ENCODE assay signal across 21 cellular contexts in the genomic region with DNA sequence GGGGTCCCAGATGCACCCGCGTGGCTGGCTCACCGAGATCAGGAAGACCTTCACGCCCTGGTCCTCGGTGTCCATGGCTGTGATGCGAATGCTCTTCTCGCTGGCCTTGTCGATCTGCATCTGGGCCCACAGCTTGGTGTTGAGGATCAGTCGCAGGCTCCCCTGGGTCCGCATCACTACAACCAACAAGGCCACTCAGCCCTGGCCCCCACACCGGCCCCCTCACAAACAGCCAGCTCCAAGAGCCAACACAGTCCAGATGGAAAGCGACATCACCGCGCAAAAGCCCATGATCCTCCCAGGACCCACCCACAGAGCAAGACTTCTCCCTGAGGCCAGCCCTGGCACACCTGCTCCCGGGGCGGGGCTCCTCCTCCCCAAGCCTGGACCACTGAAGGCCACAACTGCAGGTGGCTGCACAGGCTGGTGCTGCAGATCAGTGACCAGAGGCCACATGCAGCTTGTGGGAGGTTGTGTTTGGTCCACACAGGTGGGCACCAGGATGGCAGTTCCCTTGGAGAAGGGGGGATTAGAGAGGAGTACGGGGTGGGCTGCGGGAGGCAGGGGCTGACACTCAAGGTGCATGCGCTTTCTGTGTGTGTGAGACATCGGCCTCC. TPM values are rescaled to one million over a fixed set of nuclear protein-coding genes. Genes with fewer than 3 reads are reported as not detected.
DNase-seq lines count a peak whose midpoint lies in the region; ATAC-seq and TF ChIP-seq lines count a peak whose summit lies in the region.
"Had no signal": no experiment of that assay in that cellular context is flagged by ENCODE, and none has a peak within 500 bp of the region (broad histone marks: within the 10 kb centered on the region; RNA-seq: fewer than 3 reads in every experiment).

No MANE protein-coding gene starts in this region.

- H2BK15ac ChIP-seq in neuronal stem cell (ENCODE audit: low read length), result no peak overlapping the region

- H3K36me3 ChIP-seq in neuronal stem cell (replicated peaks in 1 of 2; ENCODE audit: control insufficient read depth in 2 of 2, insufficient read depth in 2 of 2, low read length in 2 of 2), result peaks cover 59 to 87% of the 10 kb centered on the region in 2 donors

- peak overlapping the region; percentile 30 for H3K27ac Mint-ChIP-seq in activated naive CD4-positive, alpha-beta T cell treated with anti-CD3 and anti-CD28 coated beads, Interleukin-2, amount 50 U/mL, for 24 hours
- no peak overlapping the region for H3K27ac Mint-ChIP-seq in activated naive CD4-positive, alpha-beta T cell treated with anti-CD3 and anti-CD28 coated beads for 36 hours
- H3K27ac Mint-ChIP-seq in T-helper 17 cell (peak overlapping the region; percentile 24), mesothelial cell of epicardium (no peak overlapping the region)
- H3K27ac Mint-ChIP-seq in stimulated activated naive B cell treated with anti-CD40 and anti-IgM and Interleukin-4, amounts not matched to agents 10 μg/mL and 1 μg/mL and 100 μg/mL, for 72 hours, result peak overlapping the region; percentile 9
- H3K27ac Mint-ChIP-seq: CD8-positive, alpha-beta T cell had no signal

- H3K9me3 ChIP-seq in T-helper 17 cell (ENCODE audit: control insufficient read depth, low read length, poor library complexity, severe bottlenecking) (no peaks in the 10 kb centered on the region), neuronal stem cell (replicated peaks in 1 of 2; ENCODE audit: control insufficient read depth in 2 of 2, insufficient read depth in 1 of 2, low read depth in 1 of 2, low read length in 2 of 2) (no peaks in the 10 kb centered on the region)
- H3K9me3 ChIP-seq: BLaER1 had no signal

- H3K27me3 Mint-ChIP-seq in activated naive CD4-positive, alpha-beta T cell treated with anti-CD3 and anti-CD28 coated beads, Interleukin-2, amount 50 U/mL, for 24 hours, result no peaks in the 10 kb centered on the region
- no peaks in the 10 kb centered on the region for H3K27me3 Mint-ChIP-seq in activated naive CD4-positive, alpha-beta T cell treated with anti-CD3 and anti-CD28 coated beads for 36 hours (ENCODE audit: low read depth)
- H3K27me3 Mint-ChIP-seq in T-helper 17 cell (no peaks in the 10 kb centered on the region), mesothelial cell of epicardium (ENCODE audit: low read depth) (no peaks in the 10 kb centered on the region)
- H3K27me3 Mint-ChIP-seq in stimulated activated naive B cell treated with anti-CD40 and anti-IgM and Interleukin-4, amounts not matched to agents 10 μg/mL and 1 μg/mL and 100 μg/mL, for 72 hours, result no peaks in the 10 kb centered on the region

- H2AK5ac ChIP-seq in neuronal stem cell (ENCODE audit: low read depth, low read length), result no peak overlapping the region

- H2AFZ ChIP-seq in neuronal stem cell (ENCODE audit: low read length), result no peak overlapping the region

- no CpG with 5 or more reads among the region's 20 CpGs for WGBS in neuronal stem cell (ENCODE audit: extremely low coverage in 2 of 2, insufficient read length in 2 of 2, insufficient replicate concordance in 1 of 2), 2 donors

- no peak overlapping the region for H4K91ac ChIP-seq in neuronal stem cell (ENCODE audit: low read depth, low read length, poor library complexity)

- CTCF ChIA-PET in activated naive CD4-positive, alpha-beta T cell treated with anti-CD3 and anti-CD28 coated beads for 36 hours (lab: Charles Lee), result no interaction called here

- H3K23ac ChIP-seq in neuronal stem cell (ENCODE audit: low read depth, low read length, poor library complexity), result no peak overlapping the region

- H3K4ac ChIP-seq in neuronal stem cell (ENCODE audit: low read length), result no peak overlapping the region

- H3K4me1 Mint-ChIP-seq in activated naive CD4-positive, alpha-beta T cell treated with anti-CD3 and anti-CD28 coated beads, Interleukin-2, amount 50 U/mL, for 24 hours, result no peaks in the 10 kb centered on the region
- no peaks in the 10 kb centered on the region for H3K4me1 Mint-ChIP-seq in activated naive CD4-positive, alpha-beta T cell treated with anti-CD3 and anti-CD28 coated beads for 36 hours (ENCODE audit: low read depth)
- no peaks in the 10 kb centered on the region for H3K4me1 Mint-ChIP-seq in T-helper 17 cell
- no peaks in the 10 kb centered on the region for H3K4me1 Mint-ChIP-seq in stimulated activated naive B cell treated with anti-CD40 and anti-IgM and Interleukin-4, amounts not matched to agents 10 μg/mL and 1 μg/mL and 100 μg/mL, for 72 hours
- H3K4me1 Mint-ChIP-seq in mesothelial cell of epicardium, result peaks cover 17% of the 10 kb centered on the region
- H3K4me1 Mint-ChIP-seq: CD14-positive monocyte had no signal

- TF ChIP-seq CTCF in omental fat pad (IDR thresholded peaks at IDR 0.05) (no peak), mesothelial cell of epicardium (IDR thresholded peaks at IDR 0.05; ENCODE audit: unreplicated experiment) (no peak)

- no peak overlapping the region for H3K4me3 ChIP-seq in neuronal stem cell (ENCODE audit: low read length in 2 of 2)
- H3K4me3 ChIP-seq: BLaER1 had no signal

- DNase-seq in activated naive CD4-positive, alpha-beta T cell treated with anti-CD3 and anti-CD28 coated beads for 36 hours, result no peak
- DNase-seq in T-helper 17 cell (no peak), neuronal stem cell (ENCODE audit: low spot score) (no peak), omental fat pad (ENCODE audit: low spot score) (no peak), mesothelial cell of epicardium (ENCODE audit: low spot score in 2 of 2, unreplicated experiment in 2 of 2) (no peak)
- no peak for DNase-seq in stimulated activated naive B cell treated with anti-CD40 and anti-IgM and Interleukin-4, amounts not matched to agents 10 μg/mL and 1 μg/mL and 100 μg/mL, for 72 hours
- DNase-seq: 8988T; Calu3; CD8-positive, alpha-beta T cell; DMS79 treated with DMSO at 0.1 percent for 48 hours; GF-D8; GOT3; H7 had no signal

- intact Hi-C loops in activated naive CD4-positive, alpha-beta T cell treated with anti-CD3 and anti-CD28 coated beads for 36 hours (cut with micrococcal nuclease), result no loop called here

- no peak overlapping the region for H2BK120ac ChIP-seq in neuronal stem cell (ENCODE audit: low read depth, low read length)

- ATAC-seq in T-helper 17 cell, result no peak
- ATAC-seq in stimulated activated naive B cell treated with anti-CD40 and anti-IgM and Interleukin-4, amounts not matched to agents 10 μg/mL and 1 μg/mL and 100 μg/mL, for 72 hours (replicated peaks), result no peak
- no peak for ATAC-seq in omental fat pad (ENCODE audit: low FRiP score)
- ATAC-seq in HG03378 (IDR thresholded peaks at IDR 0.05; ENCODE audit: unreplicated experiment), result no peak
- ATAC-seq: CD8-positive, alpha-beta T cell; HCT116 had no signal

- peaks cover 5% of the 10 kb centered on the region for H3K79me1 ChIP-seq in neuronal stem cell (ENCODE audit: low read depth, low read length)

- H3K27ac ChIP-seq in neuronal stem cell (replicated peaks; ENCODE audit: low read length), result no peak overlapping the region
- H3K27ac ChIP-seq: BLaER1 had no signal

- H3K9ac ChIP-seq in neuronal stem cell (ENCODE audit: low read depth, low read length, poor library complexity), result peak overlapping the region; percentile 21
- H3K9ac ChIP-seq: BLaER1 had no signal

- no peak overlapping the region for H3K14ac ChIP-seq in neuronal stem cell (ENCODE audit: low read length)

- no peak overlapping the region for H4K8ac ChIP-seq in neuronal stem cell (ENCODE audit: low read depth, low read length)

- H2BK5ac ChIP-seq in neuronal stem cell (ENCODE audit: low read length), result peak overlapping the region; percentile 53

- H2BK12ac ChIP-seq in neuronal stem cell (ENCODE audit: low read length), result peak overlapping the region; percentile 58

- H3K18ac ChIP-seq in neuronal stem cell (ENCODE audit: low read length), result no peak overlapping the region

- H3K4me2 ChIP-seq in neuronal stem cell (ENCODE audit: insufficient read depth, low read length, poor library complexity, severe bottlenecking), result no peak overlapping the region
- H3K4me2 ChIP-seq: BLaER1 had no signal

- H3K27me3 ChIP-seq in neuronal stem cell (ENCODE audit: control insufficient read depth in 3 of 3, insufficient read depth in 3 of 3, low read depth in 1 of 3, low read length in 3 of 3), result no peaks in the 10 kb centered on the region
- H3K27me3 ChIP-seq: BLaER1 had no signal

- no peaks in the 10 kb centered on the region for H3K36me3 Mint-ChIP-seq in activated naive CD4-positive, alpha-beta T cell treated with anti-CD3 and anti-CD28 coated beads, Interleukin-2, amount 50 U/mL, for 24 hours
- H3K36me3 Mint-ChIP-seq in activated naive CD4-positive, alpha-beta T cell treated with anti-CD3 and anti-CD28 coated beads for 36 hours (ENCODE audit: low read depth), result peaks cover 19% of the 10 kb centered on the region
- H3K36me3 Mint-ChIP-seq in T-helper 17 cell (ENCODE audit: low read depth) (peaks cover 3% of the 10 kb centered on the region), mesothelial cell of epicardium (peaks cover 10% of the 10 kb centered on the region)
- peaks cover 38 to 48% of the 10 kb centered on the region in 2 donors for H3K36me3 Mint-ChIP-seq in stimulated activated naive B cell treated with anti-CD40 and anti-IgM and Interleukin-4, amounts not matched to agents 10 μg/mL and 1 μg/mL and 100 μg/mL, for 72 hours

- no peaks in the 10 kb centered on the region for H3K4me1 ChIP-seq in neuronal stem cell (ENCODE audit: control insufficient read depth in 2 of 2, insufficient read depth in 1 of 2, low read depth in 1 of 2, low read length in 2 of 2)

- no peak overlapping the region for H3K4me3 Mint-ChIP-seq in activated naive CD4-positive, alpha-beta T cell treated with anti-CD3 and anti-CD28 coated beads, Interleukin-2, amount 50 U/mL, for 24 hours
- no peak overlapping the region for H3K4me3 Mint-ChIP-seq in activated naive CD4-positive, alpha-beta T cell treated with anti-CD3 and anti-CD28 coated beads for 36 hours
- H3K4me3 Mint-ChIP-seq in T-helper 17 cell, result no peak overlapping the region
- no peak overlapping the region for H3K4me3 Mint-ChIP-seq in stimulated activated naive B cell treated with anti-CD40 and anti-IgM and Interleukin-4, amounts not matched to agents 10 μg/mL and 1 μg/mL and 100 μg/mL, for 72 hours
- H3K4me3 Mint-ChIP-seq in mesothelial cell of epicardium, result no peak overlapping the region
- H3K4me3 Mint-ChIP-seq: CD14-positive monocyte; CD8-positive, alpha-beta T cell had no signal

- no peaks in the 10 kb centered on the region for H3K9me3 Mint-ChIP-seq in activated naive CD4-positive, alpha-beta T cell treated with anti-CD3 and anti-CD28 coated beads, Interleukin-2, amount 50 U/mL, for 24 hours
- H3K9me3 Mint-ChIP-seq in activated naive CD4-positive, alpha-beta T cell treated with anti-CD3 and anti-CD28 coated beads for 36 hours, result no peaks in the 10 kb centered on the region
- H3K9me3 Mint-ChIP-seq in stimulated activated naive B cell treated with anti-CD40 and anti-IgM and Interleukin-4, amounts not matched to agents 10 μg/mL and 1 μg/mL and 100 μg/mL, for 72 hours, result no peaks in the 10 kb centered on the region
- no peaks in the 10 kb centered on the region for H3K9me3 Mint-ChIP-seq in mesothelial cell of epicardium
- H3K9me3 Mint-ChIP-seq: CD14-positive monocyte; CD8-positive, alpha-beta T cell had no signal

RNA-seq across cellular contexts. Expression of gene CAPS, which starts 4.5 kb away (rescaled TPM):
- 1 to 10 TPM; 2.1 to 2.8 TPM for total RNA-seq in activated naive CD4-positive, alpha-beta T cell treated with anti-CD3 and anti-CD28 coated beads for 36 hours
- total RNA-seq in T-helper 17 cell, result 10 to 100 TPM; 41.0 to 47.1 TPM
- 3.0 TPM for polyA plus RNA-seq in neuronal stem cell (2013, experiment 1 of 2)
- polyA plus RNA-seq in neuronal stem cell (2013, experiment 2 of 2), result 3.0 TPM
- total RNA-seq in omental fat pad, result 1 to 10 TPM; 2.3 to 9.0 (median 4.6) TPM
- total RNA-seq in mesothelial cell of epicardium, result 16.2 to 17.2 TPM (median 16.7 TPM) in 3 replicates

RNA-seq across cellular contexts. Expression of gene VMAC, which starts 13.9 kb away (rescaled TPM):
- 1 to 10 TPM; 1.5 to 2.0 TPM for total RNA-seq in activated naive CD4-positive, alpha-beta T cell treated with anti-CD3 and anti-CD28 coated beads for 36 hours
- total RNA-seq in T-helper 17 cell (10 to 100 TPM; 24.6 TPM), omental fat pad (10 to 100 TPM in 1 of 4 donors, 1 to 10 TPM in 3; 2.0 to 10.4 (median 4.6) TPM), mesothelial cell of epicardium (11.0 to 12.3 TPM (median 11.0 TPM) in 3 replicates)
- polyA plus RNA-seq in neuronal stem cell (2013, experiment 1 of 2), result 2.7 TPM
- 2.4 TPM for polyA plus RNA-seq in neuronal stem cell (2013, experiment 2 of 2)

RNA-seq across cellular contexts. Expression of gene NDUFA11, which starts 15.0 kb away (rescaled TPM):
- 100 to 1,000 TPM; 226 to 228 TPM for total RNA-seq in activated naive CD4-positive, alpha-beta T cell treated with anti-CD3 and anti-CD28 coated beads for 36 hours
- total RNA-seq in T-helper 17 cell (100 to 1,000 TPM; 102 to 108 TPM), omental fat pad (100 to 1,000 TPM; 134 to 234 (median 190) TPM), mesothelial cell of epicardium (229 to 235 TPM (median 233 TPM) in 3 replicates)
- polyA plus RNA-seq in neuronal stem cell (2013, experiment 1 of 2), result 244 TPM
- 235 TPM for polyA plus RNA-seq in neuronal stem cell (2013, experiment 2 of 2)

RNA-seq across cellular contexts. Expression of gene FUT5, which starts 48.2 kb away (rescaled TPM):
- total RNA-seq in activated naive CD4-positive, alpha-beta T cell treated with anti-CD3 and anti-CD28 coated beads for 36 hours, result under 1 TPM; 0.19 to 0.30 TPM
- total RNA-seq in T-helper 17 cell (1 to 10 TPM; 2.2 to 3.7 TPM), omental fat pad (not detected), mesothelial cell of epicardium (0.47 to 0.79 TPM (median 0.73 TPM) in 3 replicates)
- polyA plus RNA-seq in neuronal stem cell (2013, experiment 1 of 2), result 0.38 TPM
- 0.39 TPM for polyA plus RNA-seq in neuronal stem cell (2013, experiment 2 of 2)
- total RNA-seq: A673, Calu3, H7, HT-29 had no signal
- polyA plus RNA-seq: AG04450, CD14-positive monocyte had no signal

RNA-seq across cellular contexts. Expression of gene RANBP3, which starts 59.4 kb away (rescaled TPM):
- total RNA-seq in activated naive CD4-positive, alpha-beta T cell treated with anti-CD3 and anti-CD28 coated beads for 36 hours, result 10 to 100 TPM; 77.9 to 80.5 TPM
- total RNA-seq in T-helper 17 cell (10 to 100 TPM; 76.8 to 86.9 TPM), omental fat pad (10 to 100 TPM; 43.8 to 60.1 (median 45.9) TPM), mesothelial cell of epicardium (83.3 to 89.8 TPM (median 87.2 TPM) in 3 replicates)
- 112 TPM for polyA plus RNA-seq in neuronal stem cell (2013, experiment 1 of 2)
- polyA plus RNA-seq in neuronal stem cell (2013, experiment 2 of 2), result 111 TPM

Comparison
In these comparisons a context has a peak if more than half of its experiments do, and no peak if none do; other contexts are left out.
1. H3K27ac Mint-ChIP-seq: peak in activated naive CD4-positive, alpha-beta T cell treated with anti-CD3 and anti-CD28 coated beads, Interleukin-2, amount 50 U/mL, for 24 hours (single experiment), T-helper 17 cell (single experiment) and stimulated activated naive B cell treated with anti-CD40 and anti-IgM and Interleukin-4, amounts not matched to agents 10 μg/mL and 1 μg/mL and 100 μg/mL, for 72 hours (single experiment); none in activated naive CD4-positive, alpha-beta T cell treated with anti-CD3 and anti-CD28 coated beads for 36 hours (single experiment) and mesothelial cell of epicardium (single experiment).